In the genomic region with DNA sequence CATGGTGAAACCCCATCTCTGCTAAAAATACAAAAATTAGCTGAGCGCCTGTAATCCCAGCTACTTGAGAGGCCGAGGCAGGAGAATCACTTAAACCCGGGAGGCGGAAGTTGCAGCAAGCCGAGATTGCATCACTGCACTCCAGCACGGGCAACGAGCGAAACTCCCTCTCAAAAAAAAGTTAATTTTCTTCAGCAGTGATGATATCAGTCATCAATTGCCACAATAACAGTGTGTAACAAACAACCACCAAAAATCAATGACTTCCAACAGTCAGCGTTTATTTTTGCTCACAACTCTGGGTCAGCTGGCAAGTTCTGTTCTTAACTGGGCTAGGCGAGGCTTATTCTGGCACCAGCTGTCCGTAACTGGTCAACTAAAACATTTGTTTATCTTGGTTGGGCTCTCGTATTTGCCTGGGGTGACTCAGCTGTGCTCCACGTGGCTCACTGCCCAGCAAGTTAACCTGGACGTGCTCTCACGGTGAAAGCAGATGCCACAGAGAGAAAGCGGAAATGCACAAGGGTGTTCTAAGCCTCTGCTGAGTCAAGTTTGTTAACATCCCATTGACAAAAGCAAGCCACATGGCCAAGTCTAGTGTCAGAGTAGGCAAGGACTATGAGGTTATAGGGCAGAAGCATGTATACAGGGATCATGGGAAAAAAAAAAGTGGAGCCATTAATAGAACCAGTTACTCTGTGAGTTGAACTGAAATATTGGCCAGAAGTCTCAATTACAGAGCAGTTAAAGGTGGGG, we compare ENCODE assay signal across 8 cellular contexts. TPM values are rescaled to one million over a fixed set of nuclear protein-coding genes. Genes with fewer than 3 reads are reported as not detected.
DNase-seq lines count a peak whose midpoint lies in the region; ATAC-seq and TF ChIP-seq lines count a peak whose summit lies in the region.

No MANE protein-coding gene starts in this region.

- intact Hi-C loops in left cardiac atrium (cut with DNase I), result no loop called here
- intact Hi-C loops in gastrocnemius medialis (cut with DNase I; ENCODE audit: low total_unique reads), result loop anchor here (10.0 kb wide), 1 partner anchor 270 kb away; no protein-coding TSS in a partner anchor

- no peaks in the 10 kb centered on the region for H3K36me3 Mint-ChIP-seq in T-helper 2 cell treated with Interferon-gamma antibody and Interleukin-4, amounts not matched to agents 5 μg/mL and 100 μg/mL, for 36 hours (ENCODE audit: low read depth)

- peak; percentile 91 for DNase-seq in COLO668 (lab: John Stamatoyannopoulos, UW; ENCODE audit: unreplicated experiment)
- DNase-seq in NB4 (ENCODE audit: low read depth), result peak; percentile 93
- DNase-seq in WERI-Rb-1, result peak; percentile 18
- DNase-seq in left cardiac atrium, result peak; percentile 87
- peak; percentile 87 to 95 for DNase-seq in gastrocnemius medialis
- no peak for DNase-seq in T-helper 2 cell treated with Interferon-gamma antibody and Interleukin-4, amounts not matched to agents 5 μg/mL and 100 μg/mL, for 36 hours (ENCODE audit: low spot score)

- H3K27ac Mint-ChIP-seq in T-helper 2 cell treated with Interferon-gamma antibody and Interleukin-4, amounts not matched to agents 5 μg/mL and 100 μg/mL, for 36 hours, result no peak overlapping the region

- ATAC-seq in left cardiac atrium (peak; percentile 90 to 95), gastrocnemius medialis (peak; percentile 97 to 98), HG03025 (IDR thresholded peaks at IDR 0.05; ENCODE audit: low FRiP score, unreplicated experiment) (no peak), GM21526 (IDR thresholded peaks at IDR 0.05; ENCODE audit: low FRiP score, unreplicated experiment) (no peak)

- no peak overlapping the region for H3K4me3 Mint-ChIP-seq in T-helper 2 cell treated with Interferon-gamma antibody and Interleukin-4, amounts not matched to agents 5 μg/mL and 100 μg/mL, for 36 hours

- peaks cover 13 to 17% of the 10 kb centered on the region in 2 donors for H3K4me1 ChIP-seq in gastrocnemius medialis

- no peaks in the 10 kb centered on the region for H3K9me3 Mint-ChIP-seq in T-helper 2 cell treated with Interferon-gamma antibody and Interleukin-4, amounts not matched to agents 5 μg/mL and 100 μg/mL, for 36 hours

- H3K27me3 ChIP-seq in WERI-Rb-1 (ENCODE audit: insufficient read depth, low read depth, severe bottlenecking), result no peaks in the 10 kb centered on the region
- no peaks in the 10 kb centered on the region for H3K27me3 ChIP-seq in gastrocnemius medialis

- in situ Hi-C loops in gastrocnemius medialis (cut with MboI; ENCODE audit: low sequenced_read_pairs in 4 of 4), result no loop called here

- peak overlapping the region; percentile 37 for H3K4me3 ChIP-seq in NB4 (ENCODE audit: low read depth, low read length)
- no peak overlapping the region for H3K4me3 ChIP-seq in WERI-Rb-1 (ENCODE audit: low read depth, low read length)
- peak overlapping the region in 3 of 4 donors; percentile 2 to 39 (median 20) for H3K4me3 ChIP-seq in gastrocnemius medialis

- no peaks in the 10 kb centered on the region for H3K4me1 Mint-ChIP-seq in T-helper 2 cell treated with Interferon-gamma antibody and Interleukin-4, amounts not matched to agents 5 μg/mL and 100 μg/mL, for 36 hours (ENCODE audit: low read depth)

- TF ChIP-seq CTCF in NB4 (IDR thresholded peaks at IDR 0.05; ENCODE audit: low read depth, low read length) (no peak), WERI-Rb-1 (IDR thresholded peaks at IDR 0.05; ENCODE audit: low read depth, low read length) (no peak), gastrocnemius medialis (IDR thresholded peaks at IDR 0.05 in 4 of 5, conservative IDR thresholded peaks at IDR 0.05 in 1 of 5) (no peak)

- H3K36me3 ChIP-seq in WERI-Rb-1 (no peaks in the 10 kb centered on the region), gastrocnemius medialis (no peaks in the 10 kb centered on the region)

- no peak overlapping the region for H3K27ac ChIP-seq in WERI-Rb-1
- H3K27ac ChIP-seq in gastrocnemius medialis, result peak overlapping the region; percentile 82 to 88 (median 84)

- TF ChIP-seq POLR2A in NB4 (IDR thresholded peaks at IDR 0.05; ENCODE audit: extremely low read depth, insufficient read length) (no peak), gastrocnemius medialis (IDR thresholded peaks at IDR 0.05) (no peak)

- no peaks in the 10 kb centered on the region for H3K27me3 Mint-ChIP-seq in T-helper 2 cell treated with Interferon-gamma antibody and Interleukin-4, amounts not matched to agents 5 μg/mL and 100 μg/mL, for 36 hours (ENCODE audit: low read depth)

- H3K9me3 ChIP-seq in WERI-Rb-1 (ENCODE audit: severe bottlenecking), result no peaks in the 10 kb centered on the region
- no peaks in the 10 kb centered on the region for H3K9me3 ChIP-seq in gastrocnemius medialis

RNA-seq across cellular contexts. Expression of a gene that starts 52.1 kb away (rescaled TPM):
- total RNA-seq in left cardiac atrium (not detected), gastrocnemius medialis (not detected)

RNA-seq across cellular contexts. Expression of a gene that starts 58.1 kb away (rescaled TPM):
- total RNA-seq in left cardiac atrium (10 to 100 TPM; 18.2 to 20.7 TPM), gastrocnemius medialis (10 to 100 TPM; 16.2 to 35.0 (median 21.7) TPM)

Comparison
In these comparisons a context has a peak if more than half of its experiments do, and no peak if none do; other contexts are left out.
1. ATAC-seq: peak in left cardiac atrium (2 of 2) and gastrocnemius medialis (2 of 2); none in HG03025 (single experiment) and GM21526 (single experiment).